In the genomic region with DNA sequence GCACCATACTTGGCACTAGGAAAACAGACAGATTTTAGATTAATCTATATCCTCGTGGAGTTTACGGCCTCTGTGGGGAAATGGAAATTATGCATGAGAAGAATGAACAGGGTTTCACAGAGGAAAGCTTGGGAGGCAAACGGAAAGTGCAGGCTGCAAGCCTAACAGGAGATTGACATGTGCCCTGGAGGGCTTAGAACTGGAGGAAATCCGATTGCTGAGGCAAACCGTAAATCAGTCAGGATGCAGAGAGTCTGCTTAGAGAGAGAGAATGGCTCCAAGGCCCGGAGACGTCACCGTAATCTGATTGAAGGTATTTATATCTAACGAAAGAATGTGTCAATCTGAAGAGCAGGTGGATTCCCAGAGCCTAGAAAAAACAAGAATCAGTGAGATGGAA, we compare ENCODE assay signal across 17 cellular contexts.
DNase-seq lines count a peak whose midpoint lies in the region; ATAC-seq and TF ChIP-seq lines count a peak whose summit lies in the region.
"Had no signal": no experiment of that assay in that cellular context is flagged by ENCODE, and none has a peak within 500 bp of the region (broad histone marks: within the 10 kb centered on the region; RNA-seq: fewer than 3 reads in every experiment).

No MANE protein-coding gene starts in this region.

- POLR2A ChIA-PET in HEK293T (lab: Yijun Ruan, JAX): no interaction called here

- no peak for TF ChIP-seq EP300 in neural cell (conservative IDR thresholded peaks at IDR 0.05; ENCODE audit: poor library complexity, severe bottlenecking)

- H3K36me3 ChIP-seq in neural cell (ENCODE audit: insufficient read depth, low read length): no peaks in the 10 kb centered on the region

- CTCF ChIA-PET in HEK293T (lab: Yijun Ruan, JAX): no interaction called here

- no peaks in the 10 kb centered on the region for H3K9me2 ChIP-seq in neural cell (ENCODE audit: insufficient read depth, low read length)

- H2AFZ ChIP-seq in neural cell (ENCODE audit: low read depth, low read length): no peak overlapping the region

- no peak for TF ChIP-seq RAD21 in neural cell (conservative IDR thresholded peaks at IDR 0.05)

- no peaks in the 10 kb centered on the region for H3K9me3 ChIP-seq in neural cell (ENCODE audit: low read length)
- H3K9me3 ChIP-seq: A549 had no signal

- no peak for DNase-seq in HEK293T (ENCODE audit: extremely low spot score)
- DNase-seq in dermis blood vessel endothelial cell: peak; percentile 62
- DNase-seq in stimulated activated CD4-positive, alpha-beta T cell treated with anti-CD3 and anti-CD28 coated beads, Interleukin-4, amount 100 ng/mL, for 4 hours: no peak
- no peak for DNase-seq in AG20443 (ENCODE audit: low spot score)
- DNase-seq: AML-193; C1 segment of cervical spinal cord; CD4-positive, alpha-beta T cell; COR-L47; DMS153; DMS79 treated with DMSO at 0.1 percent for 48 hours; EL; GDM1 had no signal

- H3F3A ChIP-seq in neural cell (ENCODE audit: insufficient read depth, low read length, poor library complexity, severe bottlenecking): no peaks in the 10 kb centered on the region

- no peaks in the 10 kb centered on the region for H3K79me2 ChIP-seq in neural cell (replicated peaks; ENCODE audit: insufficient read depth, low read length)

- peak overlapping the region; percentile 21 for H3K27ac ChIP-seq in neural cell (ENCODE audit: low read length)
- H3K27ac ChIP-seq: A549, HL-60 had no signal

- TF ChIP-seq CTCF in neural cell (IDR thresholded peaks at IDR 0.05; ENCODE audit: poor library complexity, severe bottlenecking): no peak

- no peaks in the 10 kb centered on the region for H4K20me1 ChIP-seq in neural cell (ENCODE audit: insufficient read depth)

- H3K4me2 ChIP-seq in neural cell (ENCODE audit: low read length): no peak overlapping the region
- H3K4me2 ChIP-seq: A549 had no signal

- H3K27me3 ChIP-seq in neural cell (ENCODE audit: insufficient read depth, low read depth, low read length): no peaks in the 10 kb centered on the region

- H3K9ac ChIP-seq in neural cell (ENCODE audit: low read length): no peak overlapping the region

- ATAC-seq in GM21447 (IDR thresholded peaks at IDR 0.05; ENCODE audit: unreplicated experiment): no peak
- ATAC-seq: A549, HCT116 had no signal

- H3K4me3 ChIP-seq in neural cell (ENCODE audit: low read length): no peak overlapping the region
- H3K4me3 ChIP-seq: A549 had no signal

TF ChIP-seq in HEK293T, 16 proteins besides CTCF, POLR2A, EP300 and RAD21:
- TF ChIP-seq, protein P1, sequence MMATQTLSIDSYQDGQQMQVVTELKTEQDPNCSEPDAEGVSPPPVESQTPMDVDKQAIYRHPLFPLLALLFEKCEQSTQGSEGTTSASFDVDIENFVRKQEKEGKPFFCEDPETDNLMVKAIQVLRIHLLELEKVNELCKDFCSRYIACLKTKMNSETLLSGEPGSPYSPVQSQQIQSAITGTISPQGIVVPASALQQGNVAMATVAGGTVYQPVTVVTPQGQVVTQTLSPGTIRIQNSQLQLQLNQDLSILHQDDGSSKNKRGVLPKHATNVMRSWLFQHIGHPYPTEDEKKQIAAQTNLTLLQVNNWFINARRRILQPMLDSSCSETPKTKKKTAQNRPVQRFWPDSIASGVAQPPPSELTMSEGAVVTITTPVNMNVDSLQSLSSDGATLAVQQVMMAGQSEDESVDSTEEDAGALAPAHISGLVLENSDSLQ (IDR thresholded peaks at IDR 0.05): 0 out of 2 replicates have a peak, but pooled peaks have one; percentile 24
- no peak for TF ChIP-seq LEF1 (IDR thresholded peaks at IDR 0.05; ENCODE audit: borderline replicate concordance)

TF ChIP-seq in neural cell, 6 proteins besides CTCF, POLR2A, EP300 and RAD21:
- TF ChIP-seq MXI1 (conservative IDR thresholded peaks at IDR 0.05; ENCODE audit: poor library complexity, severe bottlenecking): no peak
- TF ChIP-seq TAF1 (IDR thresholded peaks at IDR 0.05; ENCODE audit: low read depth): no peak
- TF ChIP-seq EZH2 (IDR thresholded peaks at IDR 0.05; ENCODE audit: borderline replicate concordance, insufficient read depth, low read length, poor library complexity, severe bottlenecking): no peak
- no peak for TF ChIP-seq SMC3 (conservative IDR thresholded peaks at IDR 0.05; ENCODE audit: poor library complexity)
